Comparison of ENCODE assay signal across 16 cellular contexts in the genomic region with DNA sequence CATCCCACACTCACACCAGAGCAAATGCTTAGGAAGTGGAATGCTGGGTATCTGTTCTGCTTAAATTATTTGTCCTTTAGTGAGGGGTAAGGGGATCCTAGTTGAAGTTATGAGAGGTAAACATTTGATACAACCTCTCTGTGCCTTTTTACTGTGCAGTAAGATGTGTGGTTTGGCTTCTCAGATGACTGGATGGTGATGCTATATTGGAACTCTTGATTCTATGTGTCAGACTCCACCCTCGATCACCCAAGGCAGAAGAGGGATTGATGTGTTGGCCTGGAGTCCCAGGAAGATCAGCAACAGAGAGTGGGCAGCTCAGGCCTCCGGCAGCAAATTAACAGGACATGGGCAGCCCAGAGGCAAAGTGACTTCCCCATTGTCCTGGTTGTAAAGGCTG.
DNase-seq lines count a peak whose midpoint lies in the region; ATAC-seq and TF ChIP-seq lines count a peak whose summit lies in the region.
"Had no signal": no experiment of that assay in that cellular context is flagged by ENCODE, and none has a peak within 500 bp of the region (broad histone marks: within the 10 kb centered on the region; RNA-seq: fewer than 3 reads in every experiment).

No MANE protein-coding gene starts in this region.

- H3K4me1 Mint-ChIP-seq in IgD-negative memory B cell: peaks cover 46 to 49% (median 47%) of the 10 kb centered on the region in 3 donors
- H3K4me1 Mint-ChIP-seq in stimulated activated effector memory CD8-positive, alpha-beta T cell treated with anti-CD3 and anti-CD28 coated beads, Interleukin-12 subunit alpha, Interleukin-12 subunit beta, amount 100 ng/mL, for 72 hours: peaks cover 16% of the 10 kb centered on the region

- no peak for TF ChIP-seq CTCF in GM06990 (IDR thresholded peaks at IDR 0.05; ENCODE audit: insufficient read depth, low read length, poor library complexity, severe bottlenecking)

- peak; percentile 60 for ATAC-seq in stimulated activated effector memory CD8-positive, alpha-beta T cell treated with anti-CD3 and anti-CD28 coated beads, Interleukin-12 subunit alpha, Interleukin-12 subunit beta, amount 100 ng/mL, for 72 hours
- no peak for ATAC-seq in GM19395 (IDR thresholded peaks at IDR 0.05; ENCODE audit: unreplicated experiment)
- ATAC-seq: CD8-positive, alpha-beta T cell had no signal

- peak overlapping the region; percentile 90 to 95 (median 92) for H3K27ac Mint-ChIP-seq in IgD-negative memory B cell
- peak overlapping the region; percentile 10 for H3K27ac Mint-ChIP-seq in stimulated activated effector memory CD8-positive, alpha-beta T cell treated with anti-CD3 and anti-CD28 coated beads, Interleukin-12 subunit alpha, Interleukin-12 subunit beta, amount 100 ng/mL, for 72 hours
- H3K27ac Mint-ChIP-seq: CD8-positive, alpha-beta T cell had no signal

- H3K36me3 ChIP-seq in GM06990 (ENCODE audit: control insufficient read depth, insufficient read depth, low read length): peaks cover 2% of the 10 kb centered on the region

- no peaks in the 10 kb centered on the region for H3K27me3 ChIP-seq in GM06990 (replicated peaks; ENCODE audit: control insufficient read depth, insufficient read depth, low read length)
- H3K27me3 ChIP-seq: SJCRH30 had no signal

- H3K27me3 Mint-ChIP-seq in IgD-negative memory B cell: no peaks in the 10 kb centered on the region

- no peak overlapping the region for H3K4me3 ChIP-seq in GM06990 (replicated peaks; ENCODE audit: low read depth, low read length)
- H3K4me3 ChIP-seq: SJCRH30 had no signal

- peaks cover 17% of the 10 kb centered on the region for H3K36me3 Mint-ChIP-seq in IgD-negative memory B cell
- no peaks in the 10 kb centered on the region for H3K36me3 Mint-ChIP-seq in stimulated activated effector memory CD8-positive, alpha-beta T cell treated with anti-CD3 and anti-CD28 coated beads, Interleukin-12 subunit alpha, Interleukin-12 subunit beta, amount 100 ng/mL, for 72 hours

- peak; percentile 44 for DNase-seq in GM06990 (ENCODE audit: extremely low read depth, insufficient read length)
- peak; percentile 32 for DNase-seq in kidney tubule cell (ENCODE audit: low spot score)
- DNase-seq in stimulated activated effector memory CD8-positive, alpha-beta T cell treated with anti-CD3 and anti-CD28 coated beads, Interleukin-12 subunit alpha, Interleukin-12 subunit beta, amount 100 ng/mL, for 72 hours (ENCODE audit: low spot score in 2 of 2): no peak
- no peak for DNase-seq in T-helper 2 cell
- DNase-seq in stimulated activated CD4-positive, alpha-beta T cell treated with anti-CD3 and anti-CD28 coated beads, Interleukin-4, amount 100 ng/mL, for 4 hours: no peak
- DNase-seq: ACHN; CD8-positive, alpha-beta T cell; DMS79 treated with DMSO at 0.1 percent for 48 hours; GF-D8; HCEC 1CT; NCI-H146; NCI-H2227 treated with DMSO at 0.1 percent for 48 hours; NCI-H526 treated with DMSO at 0.1 percent for 48 hours; SJCRH30 had no signal

- H3K9me3 Mint-ChIP-seq in IgD-negative memory B cell: peaks cover 0 to 2% (median 0%) of the 10 kb centered on the region in 3 donors
- peaks cover 7% of the 10 kb centered on the region for H3K9me3 Mint-ChIP-seq in stimulated activated effector memory CD8-positive, alpha-beta T cell treated with anti-CD3 and anti-CD28 coated beads, Interleukin-12 subunit alpha, Interleukin-12 subunit beta, amount 100 ng/mL, for 72 hours

- H3K4me3 Mint-ChIP-seq in IgD-negative memory B cell: peak overlapping the region in 2 of 4 donors; percentile 77 to 79
- no peak overlapping the region for H3K4me3 Mint-ChIP-seq in stimulated activated effector memory CD8-positive, alpha-beta T cell treated with anti-CD3 and anti-CD28 coated beads, Interleukin-12 subunit alpha, Interleukin-12 subunit beta, amount 100 ng/mL, for 72 hours
- H3K4me3 Mint-ChIP-seq: CD8-positive, alpha-beta T cell had no signal

Comparison
In these comparisons a context has a peak if more than half of its experiments do, and no peak if none do; other contexts are left out.
1. DNase-seq: peak in GM06990 (single experiment) and kidney tubule cell (single experiment); none in stimulated activated effector memory CD8-positive, alpha-beta T cell treated with anti-CD3 and anti-CD28 coated beads, Interleukin-12 subunit alpha, Interleukin-12 subunit beta, amount 100 ng/mL, for 72 hours (0 of 2), T-helper 2 cell (0 of 5) and stimulated activated CD4-positive, alpha-beta T cell treated with anti-CD3 and anti-CD28 coated beads, Interleukin-4, amount 100 ng/mL, for 4 hours (0 of 2).